In genomic region chr1:182291584-182292192, GRCh38 we compare ENCODE assay signal across 1 cellular context.
TF ChIP-seq lines count a peak whose summit lies in the region.

No MANE protein-coding gene starts in this region.

TF ChIP-seq in HepG2, 621 proteins besides CTCF, POLR2A, EP300 and RAD21 (continued from another document and continues in another):
- peak; percentile 53 for TF ChIP-seq MLX (CRISPR knock-in tag; IDR thresholded peaks at IDR 0.05)
- TF ChIP-seq TMF1 (CRISPR knock-in tag; IDR thresholded peaks at IDR 0.05; ENCODE audit: low read depth), result no peak
- no peak for TF ChIP-seq THAP8 (CRISPR knock-in tag; IDR thresholded peaks at IDR 0.05; ENCODE audit: borderline replicate concordance)
- no peak for TF ChIP-seq HINFP (CRISPR knock-in tag; IDR thresholded peaks at IDR 0.05; ENCODE audit: low read depth)
- no peak for TF ChIP-seq PLSCR1 (CRISPR knock-in tag; IDR thresholded peaks at IDR 0.05; ENCODE audit: borderline replicate concordance)
- no peak for TF ChIP-seq ZNF484 (CRISPR knock-in tag; IDR thresholded peaks at IDR 0.05; ENCODE audit: borderline replicate concordance, low read depth)
- TF ChIP-seq GFI1 (CRISPR knock-in tag; IDR thresholded peaks at IDR 0.05; ENCODE audit: borderline replicate concordance), result peak; percentile 81
- 0 out of 2 replicates have a peak, but pooled peaks have one; percentile 70 for TF ChIP-seq POGK (CRISPR knock-in tag; conservative IDR thresholded peaks at IDR 0.05)
- TF ChIP-seq NFAT5 (CRISPR knock-in tag; IDR thresholded peaks at IDR 0.05), result no peak
- peak; percentile 80 for TF ChIP-seq ZNF501 (CRISPR knock-in tag; IDR thresholded peaks at IDR 0.05)
- TF ChIP-seq CC2D1A (CRISPR knock-in tag; IDR thresholded peaks at IDR 0.05), result 0 out of 2 replicates have a peak, but pooled peaks have one; percentile 71
- no peak for TF ChIP-seq DMTF1 (CRISPR knock-in tag; IDR thresholded peaks at IDR 0.05)
- TF ChIP-seq AGO2 (optimal IDR thresholded peaks at IDR 0.05; ENCODE audit: low read depth, low read length), result peak; percentile 34
- no peak for TF ChIP-seq ZNF570 (CRISPR knock-in tag; IDR thresholded peaks at IDR 0.05; ENCODE audit: borderline replicate concordance)
- TF ChIP-seq LCORL (IDR thresholded peaks at IDR 0.05), result no peak
- TF ChIP-seq LCORL (CRISPR knock-in tag; IDR thresholded peaks at IDR 0.05), result no peak; the same call in 1 of the 2 replicates
- TF ChIP-seq FIP1L1 (IDR thresholded peaks at IDR 0.05; ENCODE audit: borderline replicate concordance, insufficient read depth, low read depth, low read length), result no peak
- TF ChIP-seq UBTF (CRISPR knock-in tag; IDR thresholded peaks at IDR 0.05), result no peak
- no peak; the same call in 1 of the 2 replicates for TF ChIP-seq TCF7L2 (IDR thresholded peaks at IDR 0.05; ENCODE audit: low read depth, low read length)
- no peak for TF ChIP-seq ZNF512 (CRISPR knock-in tag; IDR thresholded peaks at IDR 0.05)
- TF ChIP-seq MBD4 (IDR thresholded peaks at IDR 0.05; ENCODE audit: borderline replicate concordance, low read length), result no peak
- no peak; the same call in 1 of the 2 replicates for TF ChIP-seq ZNF878 (CRISPR knock-in tag; IDR thresholded peaks at IDR 0.05)
- TF ChIP-seq TFAP4 (IDR thresholded peaks at IDR 0.05; ENCODE audit: borderline replicate concordance, low read depth), result peak; percentile 57
- 0 out of 2 replicates have a peak, but pooled peaks have one; percentile 20 for TF ChIP-seq GATAD1 (CRISPR knock-in tag; IDR thresholded peaks at IDR 0.05)
- TF ChIP-seq ZFP36 (IDR thresholded peaks at IDR 0.05; ENCODE audit: borderline replicate concordance, low read depth, low read length, partially characterized antibody), result no peak
- TF ChIP-seq NCOA1 (CRISPR knock-in tag; IDR thresholded peaks at IDR 0.05), result no peak
- TF ChIP-seq CCDC6 (CRISPR knock-in tag; IDR thresholded peaks at IDR 0.05), result 0 out of 2 replicates have a peak, but pooled peaks have one; percentile 55
- no peak for TF ChIP-seq KAT8 (CRISPR knock-in tag; IDR thresholded peaks at IDR 0.05)
- TF ChIP-seq ZNF280D (CRISPR knock-in tag; IDR thresholded peaks at IDR 0.05), result peak; percentile 89
- no peak for TF ChIP-seq CENPT (CRISPR knock-in tag; IDR thresholded peaks at IDR 0.05; ENCODE audit: low read depth)
- TF ChIP-seq RORA (CRISPR knock-in tag; IDR thresholded peaks at IDR 0.05), result 0 out of 2 replicates have a peak, but pooled peaks have one; percentile 35
- TF ChIP-seq ZNF792 (CRISPR knock-in tag; IDR thresholded peaks at IDR 0.05), result peak; percentile 98
- peak; percentile 74 for TF ChIP-seq DRAP1 (CRISPR knock-in tag; IDR thresholded peaks at IDR 0.05)
